ENCODE assay signal across 7 cellular contexts in genomic region chr22:46072030-46072881, GRCh38.
DNase-seq lines count a peak whose midpoint lies in the region; ATAC-seq and TF ChIP-seq lines count a peak whose summit lies in the region.

No MANE protein-coding gene starts in this region.

- H3K9me3 Mint-ChIP-seq in activated naive CD4-positive, alpha-beta T cell treated with anti-CD3 and anti-CD28 coated beads, Interleukin-2, amount 10 ng/mL, durations not matched to agents 7 days and 5 days, result no peaks in the 10 kb centered on the region

- peaks cover 0 to 25% (median 5%) of the 10 kb centered on the region in 9 donors for H3K36me3 ChIP-seq in heart left ventricle
- H3K36me3 ChIP-seq in psoas muscle (ENCODE audit: insufficient read depth in 1 of 2, low read depth in 1 of 2), result peaks cover 0 to 2% of the 10 kb centered on the region in 2 donors

- ATAC-seq in GM18868 (IDR thresholded peaks at IDR 0.05; ENCODE audit: unreplicated experiment), result peak; percentile 21
- ATAC-seq in heart left ventricle, result peak in 1 of 4 donors; percentile 1
- peak in 3 of 4 donors; percentile 1 to 5 (median 3) for ATAC-seq in psoas muscle
- no peak for ATAC-seq in HG03378 (IDR thresholded peaks at IDR 0.05; ENCODE audit: unreplicated experiment)

- peaks cover 19% of the 10 kb centered on the region for H3K36me3 Mint-ChIP-seq in activated naive CD4-positive, alpha-beta T cell treated with anti-CD3 and anti-CD28 coated beads, Interleukin-2, amount 10 ng/mL, durations not matched to agents 7 days and 5 days

- 0 to 3% (median 1%) methylated on average over 32 to 91 of the region's 91 CpGs for WGBS in heart left ventricle, 4 donors
- WGBS in psoas muscle, 3 donors, result 0 to 1% (median 0%) methylated on average over 57 to 91 of the region's 91 CpGs

- H3K4me3 ChIP-seq in heart left ventricle, result peak overlapping the region; percentile 69 to 97 (median 90)
- peak overlapping the region; percentile 95 for H3K4me3 ChIP-seq in psoas muscle

- intact Hi-C loops in heart left ventricle (cut with DNase I) (loop anchor here in 9 of 10 donors (2.0 to 5.0 kb wide), 7 partner anchors 33 to 65 kb away; no protein-coding TSS in a partner anchor), psoas muscle (cut with DNase I) (loop anchor here (5.0 kb wide), 2 partner anchors 35 to 65 kb away; no protein-coding TSS in a partner anchor)

- peaks cover 58% of the 10 kb centered on the region for H3K4me1 Mint-ChIP-seq in activated naive CD4-positive, alpha-beta T cell treated with anti-CD3 and anti-CD28 coated beads, Interleukin-2, amount 10 ng/mL, durations not matched to agents 7 days and 5 days

- H3K27me3 Mint-ChIP-seq in activated naive CD4-positive, alpha-beta T cell treated with anti-CD3 and anti-CD28 coated beads, Interleukin-2, amount 10 ng/mL, durations not matched to agents 7 days and 5 days, result peaks cover 17% of the 10 kb centered on the region

- peaks cover 2 to 70% (median 47%) of the 10 kb centered on the region in 12 donors for H3K4me1 ChIP-seq in heart left ventricle
- peaks cover 29% of the 10 kb centered on the region for H3K4me1 ChIP-seq in psoas muscle

- CTCF ChIA-PET in activated naive CD4-positive, alpha-beta T cell treated with anti-CD3 and anti-CD28 coated beads, Interleukin-2, amount 10 ng/mL, durations not matched to agents 7 days and 5 days (lab: Charles Lee), result interaction anchor here (2.2 to 3.9 kb wide), 2 partner anchors 36 to 65 kb away, joined by 11 to 25 read pairs; no protein-coding TSS in a partner anchor

- TF ChIP-seq POLR2A in heart left ventricle (IDR thresholded peaks at IDR 0.05), result peak in 1 of 2 donors; percentile 7

- H3K27me3 ChIP-seq in heart left ventricle, result no peaks in the 10 kb centered on the region
- H3K27me3 ChIP-seq in psoas muscle (ENCODE audit: insufficient read depth in 3 of 3, low read length in 2 of 3), result no peaks in the 10 kb centered on the region

- H3K9me3 ChIP-seq in heart left ventricle, result no peaks in the 10 kb centered on the region
- no peaks in the 10 kb centered on the region for H3K9me3 ChIP-seq in psoas muscle

- DNase-seq in NCI-H2171 (lab: John Stamatoyannopoulos, UW), result peak; percentile 64
- peak; percentile 69 for DNase-seq in activated naive CD4-positive, alpha-beta T cell treated with anti-CD3 and anti-CD28 coated beads, Interleukin-2, amount 10 ng/mL, durations not matched to agents 7 days and 5 days
- DNase-seq in heart left ventricle, result peak; percentile 67 to 86 (median 76)
- peak; percentile 81 to 83 for DNase-seq in psoas muscle
- no peak for DNase-seq in NCI-H1092 (lab: John Stamatoyannopoulos, UW)

- H3K4me3 Mint-ChIP-seq in activated naive CD4-positive, alpha-beta T cell treated with anti-CD3 and anti-CD28 coated beads, Interleukin-2, amount 10 ng/mL, durations not matched to agents 7 days and 5 days, result peak overlapping the region; percentile 86

- TF ChIP-seq CTCF in heart left ventricle (IDR thresholded peaks at IDR 0.05), result no peak
- no peak for TF ChIP-seq CTCF in psoas muscle (IDR thresholded peaks at IDR 0.05)

- H3K27ac Mint-ChIP-seq in activated naive CD4-positive, alpha-beta T cell treated with anti-CD3 and anti-CD28 coated beads, Interleukin-2, amount 10 ng/mL, durations not matched to agents 7 days and 5 days, result peak overlapping the region; percentile 89

- H3K27ac ChIP-seq in heart left ventricle (peak overlapping the region; percentile 97 to 100 (median 98)), psoas muscle (peak overlapping the region; percentile 98)
